In the genomic region with DNA sequence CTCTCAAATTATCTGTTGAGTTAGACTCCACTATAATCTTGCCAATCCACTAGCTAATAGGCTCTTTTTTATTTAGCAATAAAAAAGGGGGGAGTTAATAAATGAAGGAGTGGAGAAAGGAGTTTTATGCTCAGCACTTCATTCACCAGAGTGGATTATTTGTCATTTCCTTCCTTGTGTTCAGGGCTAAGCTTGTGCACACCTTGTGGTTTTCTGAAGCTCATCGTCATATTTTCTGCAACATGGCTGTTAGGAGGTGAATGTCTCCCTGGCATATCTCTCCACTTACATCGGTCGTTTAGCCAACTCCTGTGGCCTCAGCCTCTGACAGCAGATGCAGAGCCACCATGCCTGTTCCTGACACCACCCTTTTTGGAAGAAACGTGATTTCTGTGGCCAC, we compare ENCODE assay signal across 14 cellular contexts.
"Had no signal": no experiment of that assay in that cellular context is flagged by ENCODE, and none has a peak within 500 bp of the region (broad histone marks: within the 10 kb centered on the region; RNA-seq: fewer than 3 reads in every experiment).

No MANE protein-coding gene starts in this region.

- DNase-seq: activated CD4-positive, CD25-positive, alpha-beta regulatory T cell; activated naive CD4-positive, alpha-beta T cell treated with Interleukin-2 at 50 U/mL for 16 hours; activated naive CD8-positive, alpha-beta T cell treated with anti-CD3 and anti-CD28 coated beads, Interleukin-2, amount 10 ng/mL, durations not matched to agents 7 days and 5 days; activated T-cell treated with anti-CD3 and anti-CD28 coated beads, Interleukin-2, amount 50 U/mL, for 1 hour; central memory CD4-positive, alpha-beta T cell; lower lobe of right lung; naive thymus-derived CD8-positive, alpha-beta T cell; stimulated activated CD4-positive, alpha-beta T cell treated with anti-CD3 and anti-CD28 coated beads, Interleukin-4, amount 100 ng/mL, for 24 hours; stomach had no signal

- H3K9me3 Mint-ChIP-seq: activated CD4-positive, alpha-beta T cell treated with anti-CD3 and anti-CD28 coated beads, Interleukin-2, amount 10 ng/mL, durations not matched to agents 24 days and 14 days; activated CD8-positive, alpha-beta T cell treated with anti-CD3 and anti-CD28 coated beads for 36 hours; activated naive CD8-positive, alpha-beta T cell treated with anti-CD3 and anti-CD28 coated beads, Interleukin-2, amount 10 ng/mL, durations not matched to agents 7 days and 5 days; activated T-helper 17 cell treated with anti-CD3 and anti-CD28 coated beads, Interleukin-2, amount 50 U/mL, for 72 hours; naive thymus-derived CD8-positive, alpha-beta T cell; T-helper 2 cell treated with Interferon-gamma antibody and Interleukin-4, amounts not matched to agents 5 μg/mL and 100 μg/mL, for 36 hours had no signal

- H3K4me1 Mint-ChIP-seq: activated CD4-positive, alpha-beta T cell treated with anti-CD3 and anti-CD28 coated beads, Interleukin-2, amount 10 ng/mL, durations not matched to agents 24 days and 14 days; activated naive CD8-positive, alpha-beta T cell treated with anti-CD3 and anti-CD28 coated beads, Interleukin-2, amount 10 ng/mL, durations not matched to agents 7 days and 5 days; activated T-helper 17 cell treated with anti-CD3 and anti-CD28 coated beads, Interleukin-2, amount 50 U/mL, for 72 hours; stimulated activated effector memory CD8-positive, alpha-beta T cell treated with anti-CD3 and anti-CD28 coated beads, Interleukin-12 subunit alpha, Interleukin-12 subunit beta, amount 100 ng/mL, for 72 hours had no signal

- H3K4me3 Mint-ChIP-seq: activated CD4-positive, alpha-beta T cell treated with anti-CD3 and anti-CD28 coated beads, Interleukin-2, amount 10 ng/mL, durations not matched to agents 24 days and 14 days; activated CD8-positive, alpha-beta T cell treated with anti-CD3 and anti-CD28 coated beads for 36 hours; activated naive CD8-positive, alpha-beta T cell treated with anti-CD3 and anti-CD28 coated beads, Interleukin-2, amount 10 ng/mL, durations not matched to agents 7 days and 5 days; activated T-helper 17 cell treated with anti-CD3 and anti-CD28 coated beads, Interleukin-2, amount 50 U/mL, for 72 hours; naive thymus-derived CD8-positive, alpha-beta T cell; stimulated activated effector memory CD8-positive, alpha-beta T cell treated with anti-CD3 and anti-CD28 coated beads, Interleukin-12 subunit alpha, Interleukin-12 subunit beta, amount 100 ng/mL, for 72 hours; T-helper 2 cell treated with Interferon-gamma antibody and Interleukin-4, amounts not matched to agents 5 μg/mL and 100 μg/mL, for 36 hours had no signal

- ATAC-seq: naive thymus-derived CD8-positive, alpha-beta T cell; stimulated activated effector memory CD8-positive, alpha-beta T cell treated with anti-CD3 and anti-CD28 coated beads, Interleukin-12 subunit alpha, Interleukin-12 subunit beta, amount 100 ng/mL, for 72 hours had no signal

- H3K36me3 Mint-ChIP-seq: activated naive CD8-positive, alpha-beta T cell treated with anti-CD3 and anti-CD28 coated beads, Interleukin-2, amount 10 ng/mL, durations not matched to agents 7 days and 5 days; naive thymus-derived CD8-positive, alpha-beta T cell; stimulated activated effector memory CD8-positive, alpha-beta T cell treated with anti-CD3 and anti-CD28 coated beads, Interleukin-12 subunit alpha, Interleukin-12 subunit beta, amount 100 ng/mL, for 72 hours had no signal

- H3K27ac Mint-ChIP-seq: activated CD4-positive, alpha-beta T cell treated with anti-CD3 and anti-CD28 coated beads, Interleukin-2, amount 10 ng/mL, durations not matched to agents 24 days and 14 days; activated CD8-positive, alpha-beta T cell treated with anti-CD3 and anti-CD28 coated beads for 36 hours; activated naive CD8-positive, alpha-beta T cell treated with anti-CD3 and anti-CD28 coated beads, Interleukin-2, amount 10 ng/mL, durations not matched to agents 7 days and 5 days; activated T-helper 17 cell treated with anti-CD3 and anti-CD28 coated beads, Interleukin-2, amount 50 U/mL, for 72 hours; naive thymus-derived CD8-positive, alpha-beta T cell; stimulated activated effector memory CD8-positive, alpha-beta T cell treated with anti-CD3 and anti-CD28 coated beads, Interleukin-12 subunit alpha, Interleukin-12 subunit beta, amount 100 ng/mL, for 72 hours; T-helper 2 cell treated with Interferon-gamma antibody and Interleukin-4, amounts not matched to agents 5 μg/mL and 100 μg/mL, for 36 hours had no signal

- H3K27me3 Mint-ChIP-seq: activated CD8-positive, alpha-beta T cell treated with anti-CD3 and anti-CD28 coated beads for 36 hours; activated naive CD8-positive, alpha-beta T cell treated with anti-CD3 and anti-CD28 coated beads, Interleukin-2, amount 10 ng/mL, durations not matched to agents 7 days and 5 days; activated T-helper 17 cell treated with anti-CD3 and anti-CD28 coated beads, Interleukin-2, amount 50 U/mL, for 72 hours had no signal
